1 cellular context compared by ENCODE assay signal in the genomic region with DNA sequence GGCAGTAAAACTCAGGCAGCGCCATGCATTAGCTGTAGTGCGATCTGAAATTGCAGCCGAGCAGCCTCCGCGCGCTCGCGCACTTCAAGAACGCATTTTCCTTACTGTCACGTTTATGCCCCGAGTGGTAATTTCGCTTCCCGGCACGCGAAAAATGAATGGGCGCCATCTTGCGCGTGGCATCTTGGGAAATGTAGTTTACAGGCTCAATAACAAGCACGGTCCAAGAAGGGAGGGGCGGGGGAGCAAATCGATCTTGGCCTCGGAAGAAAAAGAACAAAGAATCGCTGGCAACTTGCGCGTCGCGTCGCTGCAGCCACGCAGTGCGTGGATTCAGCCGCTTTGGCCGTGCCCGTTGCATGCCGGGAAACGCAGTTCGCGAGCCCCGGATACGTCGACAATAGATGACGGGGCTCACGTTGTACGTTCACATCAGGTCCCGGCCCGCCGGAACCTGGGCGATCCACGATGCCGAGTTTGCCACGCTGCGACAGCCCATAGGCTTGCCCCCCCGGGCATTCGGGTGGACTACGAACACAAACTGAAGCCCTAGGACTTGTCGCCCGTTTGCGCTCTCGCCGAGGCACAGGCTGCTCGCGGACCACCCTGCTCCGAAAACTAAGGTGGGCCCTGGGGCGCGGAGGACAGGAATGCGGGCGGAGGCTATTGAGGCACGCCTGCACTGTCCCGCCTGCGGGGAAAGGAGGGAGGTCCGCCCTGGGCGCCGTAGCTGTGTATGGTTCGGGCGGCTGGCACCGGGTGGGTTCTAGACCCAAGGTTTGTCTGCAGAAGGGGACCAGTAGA.
TF ChIP-seq lines count a peak whose summit lies in the region.

A gene with protein sequence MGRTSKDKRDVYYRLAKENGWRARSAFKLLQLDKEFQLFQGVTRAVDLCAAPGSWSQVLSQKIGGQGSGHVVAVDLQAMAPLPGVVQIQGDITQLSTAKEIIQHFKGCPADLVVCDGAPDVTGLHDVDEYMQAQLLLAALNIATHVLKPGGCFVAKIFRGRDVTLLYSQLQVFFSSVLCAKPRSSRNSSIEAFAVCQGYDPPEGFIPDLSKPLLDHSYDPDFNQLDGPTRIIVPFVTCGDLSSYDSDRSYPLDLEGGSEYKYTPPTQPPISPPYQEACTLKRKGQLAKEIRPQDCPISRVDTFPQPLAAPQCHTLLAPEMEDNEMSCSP (plus strand): TSS at position 426 of the 804 bp plus-strand sequence. CDS start 1,849 bp downstream, outside the sequence.

TF ChIP-seq in K562, 482 proteins besides CTCF, POLR2A, EP300 and RAD21 (continued from another document and continues in another):
- TF ChIP-seq, protein P1, sequence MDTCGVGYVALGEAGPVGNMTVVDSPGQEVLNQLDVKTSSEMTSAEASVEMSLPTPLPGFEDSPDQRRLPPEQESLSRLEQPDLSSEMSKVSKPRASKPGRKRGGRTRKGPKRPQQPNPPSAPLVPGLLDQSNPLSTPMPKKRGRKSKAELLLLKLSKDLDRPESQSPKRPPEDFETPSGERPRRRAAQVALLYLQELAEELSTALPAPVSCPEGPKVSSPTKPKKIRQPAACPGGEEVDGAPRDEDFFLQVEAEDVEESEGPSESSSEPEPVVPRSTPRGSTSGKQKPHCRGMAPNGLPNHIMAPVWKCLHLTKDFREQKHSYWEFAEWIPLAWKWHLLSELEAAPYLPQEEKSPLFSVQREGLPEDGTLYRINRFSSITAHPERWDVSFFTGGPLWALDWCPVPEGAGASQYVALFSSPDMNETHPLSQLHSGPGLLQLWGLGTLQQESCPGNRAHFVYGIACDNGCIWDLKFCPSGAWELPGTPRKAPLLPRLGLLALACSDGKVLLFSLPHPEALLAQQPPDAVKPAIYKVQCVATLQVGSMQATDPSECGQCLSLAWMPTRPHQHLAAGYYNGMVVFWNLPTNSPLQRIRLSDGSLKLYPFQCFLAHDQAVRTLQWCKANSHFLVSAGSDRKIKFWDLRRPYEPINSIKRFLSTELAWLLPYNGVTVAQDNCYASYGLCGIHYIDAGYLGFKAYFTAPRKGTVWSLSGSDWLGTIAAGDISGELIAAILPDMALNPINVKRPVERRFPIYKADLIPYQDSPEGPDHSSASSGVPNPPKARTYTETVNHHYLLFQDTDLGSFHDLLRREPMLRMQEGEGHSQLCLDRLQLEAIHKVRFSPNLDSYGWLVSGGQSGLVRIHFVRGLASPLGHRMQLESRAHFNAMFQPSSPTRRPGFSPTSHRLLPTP (IDR thresholded peaks at IDR 0.05; ENCODE audit: borderline replicate concordance, extremely low read depth, insufficient read length), result no peak
- no peak for TF ChIP-seq THAP12 (CRISPR knock-in tag; IDR thresholded peaks at IDR 0.05)
- TF ChIP-seq, protein P2, sequence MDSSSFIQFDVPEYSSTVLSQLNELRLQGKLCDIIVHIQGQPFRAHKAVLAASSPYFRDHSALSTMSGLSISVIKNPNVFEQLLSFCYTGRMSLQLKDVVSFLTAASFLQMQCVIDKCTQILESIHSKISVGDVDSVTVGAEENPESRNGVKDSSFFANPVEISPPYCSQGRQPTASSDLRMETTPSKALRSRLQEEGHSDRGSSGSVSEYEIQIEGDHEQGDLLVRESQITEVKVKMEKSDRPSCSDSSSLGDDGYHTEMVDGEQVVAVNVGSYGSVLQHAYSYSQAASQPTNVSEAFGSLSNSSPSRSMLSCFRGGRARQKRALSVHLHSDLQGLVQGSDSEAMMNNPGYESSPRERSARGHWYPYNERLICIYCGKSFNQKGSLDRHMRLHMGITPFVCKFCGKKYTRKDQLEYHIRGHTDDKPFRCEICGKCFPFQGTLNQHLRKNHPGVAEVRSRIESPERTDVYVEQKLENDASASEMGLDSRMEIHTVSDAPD (CRISPR knock-in tag; IDR thresholded peaks at IDR 0.05), result no peak
- no peak for TF ChIP-seq ERF (CRISPR knock-in tag; IDR thresholded peaks at IDR 0.05)
- no peak for TF ChIP-seq CCAR2 (IDR thresholded peaks at IDR 0.05; ENCODE audit: low read depth, low read length)
- no peak; the same call in 1 of the 2 replicates for TF ChIP-seq EGR1 (conservative IDR thresholded peaks at IDR 0.05)
- TF ChIP-seq SAFB (IDR thresholded peaks at IDR 0.05; ENCODE audit: borderline replicate concordance, low read depth, low read length), result peak; percentile 78; the same call in 1 of the 2 replicates
- no peak for TF ChIP-seq ZNF584 (CRISPR knock-in tag; IDR thresholded peaks at IDR 0.05; ENCODE audit: low read depth)
- TF ChIP-seq ARID3A (IDR thresholded peaks at IDR 0.05; ENCODE audit: borderline replicate concordance, low read depth, low read length), result no peak
- TF ChIP-seq, protein P3, sequence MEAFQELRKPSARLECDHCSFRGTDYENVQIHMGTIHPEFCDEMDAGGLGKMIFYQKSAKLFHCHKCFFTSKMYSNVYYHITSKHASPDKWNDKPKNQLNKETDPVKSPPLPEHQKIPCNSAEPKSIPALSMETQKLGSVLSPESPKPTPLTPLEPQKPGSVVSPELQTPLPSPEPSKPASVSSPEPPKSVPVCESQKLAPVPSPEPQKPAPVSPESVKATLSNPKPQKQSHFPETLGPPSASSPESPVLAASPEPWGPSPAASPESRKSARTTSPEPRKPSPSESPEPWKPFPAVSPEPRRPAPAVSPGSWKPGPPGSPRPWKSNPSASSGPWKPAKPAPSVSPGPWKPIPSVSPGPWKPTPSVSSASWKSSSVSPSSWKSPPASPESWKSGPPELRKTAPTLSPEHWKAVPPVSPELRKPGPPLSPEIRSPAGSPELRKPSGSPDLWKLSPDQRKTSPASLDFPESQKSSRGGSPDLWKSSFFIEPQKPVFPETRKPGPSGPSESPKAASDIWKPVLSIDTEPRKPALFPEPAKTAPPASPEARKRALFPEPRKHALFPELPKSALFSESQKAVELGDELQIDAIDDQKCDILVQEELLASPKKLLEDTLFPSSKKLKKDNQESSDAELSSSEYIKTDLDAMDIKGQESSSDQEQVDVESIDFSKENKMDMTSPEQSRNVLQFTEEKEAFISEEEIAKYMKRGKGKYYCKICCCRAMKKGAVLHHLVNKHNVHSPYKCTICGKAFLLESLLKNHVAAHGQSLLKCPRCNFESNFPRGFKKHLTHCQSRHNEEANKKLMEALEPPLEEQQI (IDR thresholded peaks at IDR 0.05), result no peak
- TF ChIP-seq DIDO1 (tag; IDR thresholded peaks at IDR 0.05; ENCODE audit: low read depth), result peak; percentile 61; the same call in 1 of the 2 replicates
- peak; percentile 71 for TF ChIP-seq HNRNPLL (IDR thresholded peaks at IDR 0.05; ENCODE audit: low read depth, low read length, poor library complexity, severe bottlenecking)
- no peak for TF ChIP-seq FOXM1 (IDR thresholded peaks at IDR 0.05; ENCODE audit: low read depth)
- no peak for TF ChIP-seq FOXM1 (CRISPR knock-in tag; IDR thresholded peaks at IDR 0.05; ENCODE audit: low read depth)
- peak; percentile 31 for TF ChIP-seq CHD2 (IDR thresholded peaks at IDR 0.05; ENCODE audit: low read depth, low read length)
- TF ChIP-seq NR2F6 (CRISPR knock-in tag; IDR thresholded peaks at IDR 0.05), result no peak
- 0 out of 2 replicates have a peak, but pooled peaks have one; percentile 19 for TF ChIP-seq MYNN (IDR thresholded peaks at IDR 0.05)
- no peak for TF ChIP-seq MYNN (CRISPR knock-in tag; IDR thresholded peaks at IDR 0.05)
- TF ChIP-seq POLR2B (IDR thresholded peaks at IDR 0.05; ENCODE audit: low read depth, partially characterized antibody), result no peak
- peak; percentile 42 to 60; a peak in 3 of 4 replicates for TF ChIP-seq SIX5 (IDR thresholded peaks at IDR 0.05; ENCODE audit: borderline replicate concordance in 1 of 2, insufficient read depth in 1 of 2, low read depth in 1 of 2, low read length in 2 of 2)
- no peak for TF ChIP-seq ZNF239 (CRISPR knock-in tag; IDR thresholded peaks at IDR 0.05)
- no peak for TF ChIP-seq ELF2 (CRISPR knock-in tag; IDR thresholded peaks at IDR 0.05)
- TF ChIP-seq ZNF644 (tag; IDR thresholded peaks at IDR 0.05; ENCODE audit: low read depth), result no peak
- TF ChIP-seq TGIF2 (CRISPR knock-in tag; IDR thresholded peaks at IDR 0.05), result no peak
- TF ChIP-seq CTBP1 (IDR thresholded peaks at IDR 0.05; ENCODE audit: borderline replicate concordance), result peak; percentile 73; the same call in 1 of the 2 replicates
- no peak for TF ChIP-seq HOXB6 (CRISPR knock-in tag; IDR thresholded peaks at IDR 0.05; ENCODE audit: borderline replicate concordance)
- no peak for TF ChIP-seq MAFK (IDR thresholded peaks at IDR 0.05; ENCODE audit: low read length)
- peak; percentile 28; the same call in 1 of the 2 replicates for TF ChIP-seq SREBF1 (IDR thresholded peaks at IDR 0.05; ENCODE audit: borderline replicate concordance, low read depth, low read length)
- peak; percentile 51 for TF ChIP-seq TAF9B (IDR thresholded peaks at IDR 0.05; ENCODE audit: partially characterized antibody)
- TF ChIP-seq ZNF76 (CRISPR knock-in tag; IDR thresholded peaks at IDR 0.05; ENCODE audit: borderline replicate concordance), result no peak
- TF ChIP-seq ATF7 (IDR thresholded peaks at IDR 0.05), result peak; percentile 80
- TF ChIP-seq, protein P4, sequence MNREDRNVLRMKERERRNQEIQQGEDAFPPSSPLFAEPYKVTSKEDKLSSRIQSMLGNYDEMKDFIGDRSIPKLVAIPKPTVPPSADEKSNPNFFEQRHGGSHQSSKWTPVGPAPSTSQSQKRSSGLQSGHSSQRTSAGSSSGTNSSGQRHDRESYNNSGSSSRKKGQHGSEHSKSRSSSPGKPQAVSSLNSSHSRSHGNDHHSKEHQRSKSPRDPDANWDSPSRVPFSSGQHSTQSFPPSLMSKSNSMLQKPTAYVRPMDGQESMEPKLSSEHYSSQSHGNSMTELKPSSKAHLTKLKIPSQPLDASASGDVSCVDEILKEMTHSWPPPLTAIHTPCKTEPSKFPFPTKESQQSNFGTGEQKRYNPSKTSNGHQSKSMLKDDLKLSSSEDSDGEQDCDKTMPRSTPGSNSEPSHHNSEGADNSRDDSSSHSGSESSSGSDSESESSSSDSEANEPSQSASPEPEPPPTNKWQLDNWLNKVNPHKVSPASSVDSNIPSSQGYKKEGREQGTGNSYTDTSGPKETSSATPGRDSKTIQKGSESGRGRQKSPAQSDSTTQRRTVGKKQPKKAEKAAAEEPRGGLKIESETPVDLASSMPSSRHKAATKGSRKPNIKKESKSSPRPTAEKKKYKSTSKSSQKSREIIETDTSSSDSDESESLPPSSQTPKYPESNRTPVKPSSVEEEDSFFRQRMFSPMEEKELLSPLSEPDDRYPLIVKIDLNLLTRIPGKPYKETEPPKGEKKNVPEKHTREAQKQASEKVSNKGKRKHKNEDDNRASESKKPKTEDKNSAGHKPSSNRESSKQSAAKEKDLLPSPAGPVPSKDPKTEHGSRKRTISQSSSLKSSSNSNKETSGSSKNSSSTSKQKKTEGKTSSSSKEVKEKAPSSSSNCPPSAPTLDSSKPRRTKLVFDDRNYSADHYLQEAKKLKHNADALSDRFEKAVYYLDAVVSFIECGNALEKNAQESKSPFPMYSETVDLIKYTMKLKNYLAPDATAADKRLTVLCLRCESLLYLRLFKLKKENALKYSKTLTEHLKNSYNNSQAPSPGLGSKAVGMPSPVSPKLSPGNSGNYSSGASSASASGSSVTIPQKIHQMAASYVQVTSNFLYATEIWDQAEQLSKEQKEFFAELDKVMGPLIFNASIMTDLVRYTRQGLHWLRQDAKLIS (CRISPR knock-in tag; IDR thresholded peaks at IDR 0.05), result no peak
- TF ChIP-seq ZNF696 (CRISPR knock-in tag; conservative IDR thresholded peaks at IDR 0.05), result no peak
- no peak; the same call in 1 of the 2 replicates for TF ChIP-seq ZZZ3 (IDR thresholded peaks at IDR 0.05)
- TF ChIP-seq SMARCA4 (IDR thresholded peaks at IDR 0.05), result no peak
- TF ChIP-seq, protein P5, sequence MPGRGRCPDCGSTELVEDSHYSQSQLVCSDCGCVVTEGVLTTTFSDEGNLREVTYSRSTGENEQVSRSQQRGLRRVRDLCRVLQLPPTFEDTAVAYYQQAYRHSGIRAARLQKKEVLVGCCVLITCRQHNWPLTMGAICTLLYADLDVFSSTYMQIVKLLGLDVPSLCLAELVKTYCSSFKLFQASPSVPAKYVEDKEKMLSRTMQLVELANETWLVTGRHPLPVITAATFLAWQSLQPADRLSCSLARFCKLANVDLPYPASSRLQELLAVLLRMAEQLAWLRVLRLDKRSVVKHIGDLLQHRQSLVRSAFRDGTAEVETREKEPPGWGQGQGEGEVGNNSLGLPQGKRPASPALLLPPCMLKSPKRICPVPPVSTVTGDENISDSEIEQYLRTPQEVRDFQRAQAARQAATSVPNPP (IDR thresholded peaks at IDR 0.05; ENCODE audit: borderline replicate concordance, insufficient read depth, insufficient read length), result no peak
- TF ChIP-seq HDAC3 (IDR thresholded peaks at IDR 0.05; ENCODE audit: borderline replicate concordance, partially characterized antibody), result no peak
- TF ChIP-seq, protein P6, sequence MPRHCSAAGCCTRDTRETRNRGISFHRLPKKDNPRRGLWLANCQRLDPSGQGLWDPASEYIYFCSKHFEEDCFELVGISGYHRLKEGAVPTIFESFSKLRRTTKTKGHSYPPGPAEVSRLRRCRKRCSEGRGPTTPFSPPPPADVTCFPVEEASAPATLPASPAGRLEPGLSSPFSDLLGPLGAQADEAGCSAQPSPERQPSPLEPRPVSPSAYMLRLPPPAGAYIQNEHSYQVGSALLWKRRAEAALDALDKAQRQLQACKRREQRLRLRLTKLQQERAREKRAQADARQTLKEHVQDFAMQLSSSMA (CRISPR knock-in tag; IDR thresholded peaks at IDR 0.05), result no peak
- no peak for TF ChIP-seq FOXP1 (CRISPR knock-in tag; IDR thresholded peaks at IDR 0.05)
- TF ChIP-seq ZNF699 (CRISPR knock-in tag; IDR thresholded peaks at IDR 0.05; ENCODE audit: insufficient replicate concordance), result no peak
- no peak for TF ChIP-seq ZNF253 (CRISPR knock-in tag; conservative IDR thresholded peaks at IDR 0.05)
